Comparison of ENCODE assay signal across 24 cellular contexts in the genomic region with DNA sequence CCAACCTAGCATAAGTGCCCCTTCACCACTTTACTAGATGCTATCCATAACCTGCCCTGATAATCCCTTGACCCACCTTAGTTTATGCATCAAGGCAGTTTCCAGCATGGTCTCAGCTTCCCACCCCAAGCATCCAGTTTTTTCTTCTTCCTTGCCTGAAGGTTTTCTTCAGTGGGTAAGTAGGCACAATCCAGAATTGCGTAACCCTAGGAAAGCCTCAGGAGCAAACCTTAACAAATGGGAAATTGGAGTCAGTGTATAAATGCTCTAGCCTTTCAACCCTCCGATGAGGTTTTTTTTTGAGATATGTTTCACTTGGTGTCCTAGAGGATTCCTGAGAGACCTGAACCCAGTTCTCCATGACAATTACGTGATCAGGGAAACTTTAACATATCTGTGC.
"Had no signal": no experiment of that assay in that cellular context is flagged by ENCODE, and none has a peak within 500 bp of the region (broad histone marks: within the 10 kb centered on the region; RNA-seq: fewer than 3 reads in every experiment).

No MANE protein-coding gene starts in this region.

- H3K9me3 ChIP-seq: colonic mucosa, esophagus muscularis mucosa, mucosa of descending colon, neutrophil, pancreas, sigmoid colon, testis, tibial artery had no signal

- FAIRE-seq: keratinocyte, pancreas had no signal

- H3K4me1 ChIP-seq: colonic mucosa, esophagus muscularis mucosa, heart right ventricle, pancreas, sigmoid colon, testis, tibial artery had no signal

- H3K27ac ChIP-seq: colonic mucosa, esophagus muscularis mucosa, heart right ventricle, neutrophil, pancreas, sigmoid colon, testis, tibial artery had no signal

- H3K36me3 ChIP-seq: colonic mucosa, esophagus muscularis mucosa, heart right ventricle, neutrophil, pancreas, sigmoid colon, tibial artery had no signal

- DNase-seq: colonic mucosa; effector CD8-positive, alpha-beta T cell; endodermal cell; foreskin melanocyte; glutamatergic neuron; heart right ventricle; hippocampal formation; immature natural killer cell; left ventricle myocardium superior; mucosa of descending colon; naive B cell; pancreas; sigmoid colon; stimulated activated CD4-positive, alpha-beta T cell treated with anti-CD3 and anti-CD28 coated beads, Interleukin-4, amount 100 ng/mL, for 4 hours; stimulated activated naive CD8-positive, alpha-beta T cell treated with anti-CD3 and anti-CD28 coated beads, Interleukin-15, Interleukin-2, amounts not matched to agents 100 U/mL and 50 U/mL, for 24 hours; substantia nigra; testis; tibial artery had no signal

- H3K27me3 ChIP-seq: colonic mucosa, esophagus muscularis mucosa, heart right ventricle, neutrophil, pancreas, sigmoid colon, testis, tibial artery had no signal

- H3K4me3 ChIP-seq: colonic mucosa, esophagus muscularis mucosa, heart right ventricle, lung, mucosa of descending colon, pancreas, sigmoid colon, testis, tibial artery had no signal

- ATAC-seq: heart right ventricle; left ventricle myocardium superior; mucosa of descending colon; natural killer cell treated with Interleukin-12 subunit alpha and Interleukin-12 subunit beta and Interleukin-15 and Interleukin-18, amount 100 ng/mL, for 72 hours; pancreas; stimulated activated memory B cell treated with anti-CD40 and anti-IgM and Interleukin-4, amounts not matched to agents 10 μg/mL and 1 μg/mL and 100 μg/mL, for 72 hours; stimulated activated naive CD8-positive, alpha-beta T cell treated with anti-CD3 and anti-CD28 coated beads, Interleukin-15, Interleukin-2, amounts not matched to agents 100 U/mL and 50 U/mL, for 24 hours had no signal
